In genomic region chr6:17987576-17988421, GRCh38 we compare ENCODE assay signal across 2 cellular contexts.
TF ChIP-seq lines count a peak whose summit lies in the region.

TSS of gene KIF13A (minus strand) at chr6:17987635. CDS start at chr6:17987463, 172 bp downstream.

TF ChIP-seq in WTC11, 78 proteins besides CTCF, POLR2A, EP300 and RAD21 (continued from another document and continues in another):
- TF ChIP-seq FOXP4 (CRISPR knock-in tag; IDR thresholded peaks at IDR 0.05) (peak; percentile 60; the same call in 1 of the 2 replicates), ZNF532 (CRISPR knock-in tag; IDR thresholded peaks at IDR 0.05; ENCODE audit: borderline replicate concordance) (no peak), ZBTB43 (CRISPR knock-in tag; IDR thresholded peaks at IDR 0.05) (0 out of 2 replicates have a peak, but pooled peaks have one; percentile 23), JUN (CRISPR knock-in tag; IDR thresholded peaks at IDR 0.05) (no peak), GABPB1 (CRISPR knock-in tag; IDR thresholded peaks at IDR 0.05) (0 out of 2 replicates have a peak, but pooled peaks have one; percentile 10), ZNF219 (CRISPR knock-in tag; IDR thresholded peaks at IDR 0.05; ENCODE audit: borderline replicate concordance) (no peak), HMGXB4 (CRISPR knock-in tag; IDR thresholded peaks at IDR 0.05) (peak; percentile 91; the same call in 1 of the 2 replicates), TEAD4 (CRISPR knock-in tag; IDR thresholded peaks at IDR 0.05) (no peak), E2F5 (CRISPR knock-in tag; IDR thresholded peaks at IDR 0.05) (no peak), RORB (CRISPR knock-in tag; IDR thresholded peaks at IDR 0.05) (no peak), E2F4 (CRISPR knock-in tag; IDR thresholded peaks at IDR 0.05; ENCODE audit: borderline replicate concordance, low read depth) (no peak), SP1 (CRISPR knock-in tag; conservative IDR thresholded peaks at IDR 0.05) (0 out of 2 replicates have a peak, but pooled peaks have one; percentile 45)

TF ChIP-seq in HepG2, 621 proteins besides CTCF, POLR2A, EP300 and RAD21 (continued from another document and continues in another):
- peak; percentile 36; the same call in 1 of the 2 replicates for TF ChIP-seq MED1 (CRISPR knock-in tag; IDR thresholded peaks at IDR 0.05)
- TF ChIP-seq ZNF383 (CRISPR knock-in tag; IDR thresholded peaks at IDR 0.05; ENCODE audit: borderline replicate concordance): no peak
- TF ChIP-seq MAF1 (CRISPR knock-in tag; IDR thresholded peaks at IDR 0.05; ENCODE audit: borderline replicate concordance): no peak
- TF ChIP-seq CREB3 (CRISPR knock-in tag; IDR thresholded peaks at IDR 0.05): no peak
- no peak for TF ChIP-seq ZNF136 (CRISPR knock-in tag; IDR thresholded peaks at IDR 0.05; ENCODE audit: low read depth)
- TF ChIP-seq ZNF160 (CRISPR knock-in tag; IDR thresholded peaks at IDR 0.05): no peak; the same call in 1 of the 2 replicates
- TF ChIP-seq ZNF335 (CRISPR knock-in tag; IDR thresholded peaks at IDR 0.05): no peak
- TF ChIP-seq ZFP91 (CRISPR knock-in tag; IDR thresholded peaks at IDR 0.05; ENCODE audit: borderline replicate concordance): peak; percentile 52; the same call in 1 of the 2 replicates
- TF ChIP-seq ZNF609 (CRISPR knock-in tag; IDR thresholded peaks at IDR 0.05; ENCODE audit: borderline replicate concordance): no peak
- TF ChIP-seq NCOA5 (CRISPR knock-in tag; IDR thresholded peaks at IDR 0.05): no peak
- TF ChIP-seq ZNF704 (CRISPR knock-in tag; IDR thresholded peaks at IDR 0.05; ENCODE audit: borderline replicate concordance): no peak
- 0 out of 2 replicates have a peak, but pooled peaks have one; percentile 22 for TF ChIP-seq ZMYM4 (CRISPR knock-in tag; IDR thresholded peaks at IDR 0.05)
- TF ChIP-seq SRSF4 (IDR thresholded peaks at IDR 0.05; ENCODE audit: low read depth, low read length, poor library complexity, severe bottlenecking): no peak
- TF ChIP-seq ZNF775 (CRISPR knock-in tag; IDR thresholded peaks at IDR 0.05; ENCODE audit: borderline replicate concordance): no peak
- 0 out of 2 replicates have a peak, but pooled peaks have one; percentile 46 for TF ChIP-seq ZBTB20 (CRISPR knock-in tag; IDR thresholded peaks at IDR 0.05; ENCODE audit: borderline replicate concordance, low read depth)
- no peak for TF ChIP-seq ZNF451 (CRISPR knock-in tag; IDR thresholded peaks at IDR 0.05)
- TF ChIP-seq CEBPZ (IDR thresholded peaks at IDR 0.05; ENCODE audit: low read length): no peak
- no peak for TF ChIP-seq ZNF660 (CRISPR knock-in tag; IDR thresholded peaks at IDR 0.05; ENCODE audit: borderline replicate concordance, low read depth)
- peak; percentile 33; the same call in 1 of the 2 replicates for TF ChIP-seq ZNF607 (CRISPR knock-in tag; IDR thresholded peaks at IDR 0.05; ENCODE audit: borderline replicate concordance)
- TF ChIP-seq MBNL3 (CRISPR knock-in tag; conservative IDR thresholded peaks at IDR 0.05): no peak
- no peak for TF ChIP-seq GTF3A (CRISPR knock-in tag; conservative IDR thresholded peaks at IDR 0.05)
- 0 out of 2 replicates have a peak, but pooled peaks have one; percentile 45 for TF ChIP-seq MXD4 (CRISPR knock-in tag; IDR thresholded peaks at IDR 0.05)
- no peak for TF ChIP-seq ZC3H4 (CRISPR knock-in tag; IDR thresholded peaks at IDR 0.05; ENCODE audit: borderline replicate concordance)
- no peak; the same call in 1 of the 2 replicates for TF ChIP-seq ZNF746 (CRISPR knock-in tag; IDR thresholded peaks at IDR 0.05)
- no peak for TF ChIP-seq ZEB1 (IDR thresholded peaks at IDR 0.05; ENCODE audit: insufficient replicate concordance, low read depth)
- TF ChIP-seq NFKB2 (CRISPR knock-in tag; IDR thresholded peaks at IDR 0.05; ENCODE audit: borderline replicate concordance): no peak; the same call in 1 of the 2 replicates
- TF ChIP-seq PCBP1 (IDR thresholded peaks at IDR 0.05; ENCODE audit: borderline replicate concordance, low read depth, low read length): no peak
- TF ChIP-seq ZNF264 (CRISPR knock-in tag; IDR thresholded peaks at IDR 0.05): no peak
- no peak for TF ChIP-seq CHD2 (IDR thresholded peaks at IDR 0.05; ENCODE audit: low read depth, low read length)
- TF ChIP-seq TGIF2 (CRISPR knock-in tag; IDR thresholded peaks at IDR 0.05): no peak
- no peak for TF ChIP-seq CC2D1A (CRISPR knock-in tag; IDR thresholded peaks at IDR 0.05)
- TF ChIP-seq THAP11 (CRISPR knock-in tag; IDR thresholded peaks at IDR 0.05): 0 out of 2 replicates have a peak, but pooled peaks have one; percentile 56
- peak; percentile 86 for TF ChIP-seq ATF7-NPFF (CRISPR knock-in tag; IDR thresholded peaks at IDR 0.05; ENCODE audit: low read depth)
- no peak for TF ChIP-seq GLI4 (CRISPR knock-in tag; IDR thresholded peaks at IDR 0.05; ENCODE audit: borderline replicate concordance)
- peak; percentile 35; the same call in 1 of the 2 replicates for TF ChIP-seq KDM2A (CRISPR knock-in tag; IDR thresholded peaks at IDR 0.05; ENCODE audit: borderline replicate concordance, low read depth)
- TF ChIP-seq PHF21A (CRISPR knock-in tag; IDR thresholded peaks at IDR 0.05): peak; percentile 53; the same call in 1 of the 2 replicates
- no peak for TF ChIP-seq ZNF629 (CRISPR knock-in tag; conservative IDR thresholded peaks at IDR 0.05)
- no peak for TF ChIP-seq GATAD2A (CRISPR knock-in tag; IDR thresholded peaks at IDR 0.05)
- no peak for TF ChIP-seq RERE (CRISPR knock-in tag; IDR thresholded peaks at IDR 0.05; ENCODE audit: low read depth)
